Comparison of ENCODE assay signal across 8 cellular contexts in genomic region chr14:61751475-61751989, GRCh38. TPM values are rescaled to one million over a fixed set of nuclear protein-coding genes. Genes with fewer than 3 reads are reported as not detected.
DNase-seq lines count a peak whose midpoint lies in the region; ATAC-seq and TF ChIP-seq lines count a peak whose summit lies in the region.

No MANE protein-coding gene starts in this region.

- peaks cover 2% of the 10 kb centered on the region for H3K4me1 ChIP-seq in BE2C

- peaks cover 32% of the 10 kb centered on the region for H3K36me3 ChIP-seq in BE2C

- H3K4me3 Mint-ChIP-seq in IgD-negative memory B cell: peak overlapping the region; percentile 84 to 96 (median 88)
- peak overlapping the region; percentile 72 to 88 (median 82) for H3K4me3 Mint-ChIP-seq in naive thymus-derived CD8-positive, alpha-beta T cell

- H3K27ac Mint-ChIP-seq in IgD-negative memory B cell: peak overlapping the region; percentile 52 to 98 (median 53)
- peak overlapping the region in 7 of 10 donors; percentile 8 to 80 (median 59) for H3K27ac Mint-ChIP-seq in naive thymus-derived CD8-positive, alpha-beta T cell

- no peaks in the 10 kb centered on the region for H3K27me3 Mint-ChIP-seq in IgD-negative memory B cell
- peaks cover 0 to 5% (median 2%) of the 10 kb centered on the region in 5 donors for H3K27me3 Mint-ChIP-seq in naive thymus-derived CD8-positive, alpha-beta T cell

- H3K4me3 ChIP-seq in BE2C (ENCODE audit: low read depth, low read length): peak overlapping the region; percentile 57

- peaks cover 2% of the 10 kb centered on the region for H3K36me3 Mint-ChIP-seq in IgD-negative memory B cell
- peaks cover 0 to 17% (median 10%) of the 10 kb centered on the region in 3 donors for H3K36me3 Mint-ChIP-seq in naive thymus-derived CD8-positive, alpha-beta T cell

- H3K4me1 Mint-ChIP-seq in IgD-negative memory B cell: peaks cover 20 to 34% (median 27%) of the 10 kb centered on the region in 3 donors
- H3K4me1 Mint-ChIP-seq in naive thymus-derived CD8-positive, alpha-beta T cell: peaks cover 6 to 29% (median 11%) of the 10 kb centered on the region in 4 donors

- DNase-seq in BE2C (no peak), caudate nucleus (lab: John Stamatoyannopoulos, UW) (no peak), DMS 273 (lab: John Stamatoyannopoulos, UW; ENCODE audit: unreplicated experiment) (no peak), SW480 (ENCODE audit: low spot score) (no peak), NCI-H774 (lab: John Stamatoyannopoulos, UW) (no peak)
- DNase-seq in naive thymus-derived CD8-positive, alpha-beta T cell: no peak

- H3K9me3 Mint-ChIP-seq in IgD-negative memory B cell: peaks cover 0 to 1% (median 0%) of the 10 kb centered on the region in 3 donors
- no peaks in the 10 kb centered on the region for H3K9me3 Mint-ChIP-seq in naive thymus-derived CD8-positive, alpha-beta T cell

- H3K9me3 ChIP-seq in BE2C: no peaks in the 10 kb centered on the region

- no peak for TF ChIP-seq CTCF in BE2C (IDR thresholded peaks at IDR 0.05; ENCODE audit: low read depth, low read length)

- POLR2A ChIA-PET in naive thymus-derived CD8-positive, alpha-beta T cell (lab: Charles Lee): interaction anchor here (2.7 kb wide), 1 partner anchor 10 kb away, joined by 20 read pairs; the partner anchor contains the start of gene SNAPC1

- H3K27me3 ChIP-seq in BE2C: no peaks in the 10 kb centered on the region

- H3K27ac ChIP-seq in caudate nucleus (ENCODE audit: low read depth, low read length): peak overlapping the region; percentile 33

- ATAC-seq in naive thymus-derived CD8-positive, alpha-beta T cell: no peak
- ATAC-seq in HG02678 (IDR thresholded peaks at IDR 0.05; ENCODE audit: unreplicated experiment): no peak

RNA-seq across cellular contexts. Expression of gene SNAPC1, which starts 10.7 kb away (rescaled TPM):
- 13.5 TPM for polyA plus RNA-seq in BE2C (2012; ENCODE audit: insufficient read depth, insufficient read length, low read depth)
- polyA plus RNA-seq in IgD-negative memory B cell: 5.2 TPM
- total RNA-seq in naive thymus-derived CD8-positive, alpha-beta T cell: 1 to 10 TPM; 4.0 to 4.7 TPM
- 1 to 10 TPM; 4.1 to 5.6 (median 4.8) TPM for polyA plus RNA-seq in naive thymus-derived CD8-positive, alpha-beta T cell

RNA-seq across cellular contexts. Expression of gene HIF1A, which starts 56.2 kb away (rescaled TPM):
- polyA plus RNA-seq in BE2C (2012; ENCODE audit: insufficient read depth, insufficient read length, low read depth): 96.5 TPM
- 88.0 TPM for polyA plus RNA-seq in IgD-negative memory B cell
- 10 to 100 TPM; 91.4 to 97.5 TPM for total RNA-seq in naive thymus-derived CD8-positive, alpha-beta T cell
- polyA plus RNA-seq in naive thymus-derived CD8-positive, alpha-beta T cell: 10 to 100 TPM; 51.7 to 63.5 (median 54.4) TPM
